ENCODE assay signal across 7 cellular contexts in the genomic region with DNA sequence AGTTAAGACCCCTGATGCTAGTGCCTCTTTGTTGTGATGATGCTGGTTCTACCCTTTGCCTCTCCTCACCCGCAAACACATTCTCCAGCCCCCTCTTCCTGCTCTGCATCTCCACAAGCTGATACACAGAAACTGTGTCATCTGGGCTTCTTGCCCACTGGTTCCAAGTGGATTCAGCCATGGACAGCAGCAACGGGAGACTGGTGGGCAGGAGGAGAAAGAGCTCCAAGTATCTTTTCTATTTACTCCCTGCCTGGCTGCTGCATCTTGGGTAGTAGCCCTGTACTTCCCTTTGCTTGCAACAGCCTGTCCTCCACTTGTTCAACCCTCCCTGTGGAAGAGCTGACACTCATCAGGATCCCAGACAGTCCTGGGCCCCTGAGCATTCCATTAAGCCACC.
"Had no signal": no experiment of that assay in that cellular context is flagged by ENCODE, and none has a peak within 500 bp of the region (broad histone marks: within the 10 kb centered on the region; RNA-seq: fewer than 3 reads in every experiment).

No MANE protein-coding gene starts in this region.

- H2AFZ ChIP-seq: GM23248 had no signal

- H3K4me3 ChIP-seq: GM23248, K562 had no signal

- DNase-seq: GM23248, GOT3, H7, HCEC 1CT, IMR-90 had no signal

- FAIRE-seq: HTR-8/SVneo, K562 had no signal

- H3K9ac ChIP-seq: GM23248 had no signal

- H3K27ac ChIP-seq: GM23248 had no signal
